In the genomic region with DNA sequence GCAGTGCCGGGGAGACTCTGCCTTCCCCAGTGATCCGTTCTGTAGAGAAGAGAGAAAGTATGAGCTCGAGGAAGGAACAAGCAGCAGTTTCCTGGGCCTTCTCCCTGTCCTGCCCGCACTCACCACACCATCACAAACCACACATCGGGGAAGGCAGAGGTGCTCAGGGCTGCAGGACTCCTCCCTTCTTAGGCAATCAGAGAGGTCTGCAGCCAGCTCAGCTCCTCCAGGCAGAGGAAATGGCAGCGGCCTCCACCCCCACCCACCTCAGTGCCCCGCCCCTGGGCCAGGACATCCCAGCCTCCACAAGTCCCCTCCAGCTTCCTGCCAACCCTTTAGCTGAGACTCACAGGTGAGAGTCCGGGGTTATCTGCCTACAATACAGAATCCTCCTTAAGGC, we compare ENCODE assay signal across 8 cellular contexts. TPM values are rescaled to one million over a fixed set of nuclear protein-coding genes. Genes with fewer than 3 reads are reported as not detected.
DNase-seq lines count a peak whose midpoint lies in the region.

No MANE protein-coding gene starts in this region.

- no peak overlapping the region for H3K27ac ChIP-seq in Karpas-422 (ENCODE audit: low read length)

- no peaks in the 10 kb centered on the region for H3K27me3 ChIP-seq in Karpas-422 (ENCODE audit: low read length)

- peak overlapping the region; percentile 99 for H3K4me2 ChIP-seq in Karpas-422 (ENCODE audit: low read depth, low read length, poor library complexity, severe bottlenecking)

- no peak overlapping the region for H3K4me3 ChIP-seq in Karpas-422 (ENCODE audit: low read length)

- peaks cover 30% of the 10 kb centered on the region for H3K79me2 ChIP-seq in Karpas-422 (ENCODE audit: low read length)

- DNase-seq in Karpas-422 = no peak
- DNase-seq in activated CD8-positive, alpha-beta memory T cell treated with anti-CD3 and anti-CD28 coated beads for 24 hours = peak; percentile 80
- peak; percentile 65 for DNase-seq in glomerular visceral epithelial cell (ENCODE audit: extremely low spot score)
- peak; percentile 47 for DNase-seq in stimulated activated CD8-positive, alpha-beta memory T cell treated with anti-CD3 and anti-CD28 coated beads, Interleukin-4, amount 100 ng/mL, for 24 hours (ENCODE audit: low read depth)
- DNase-seq in HuH-7.5 (ENCODE audit: low spot score) = no peak
- DNase-seq in NCI-H1436 treated with DMSO at 0.1 percent for 48 hours (lab: John Stamatoyannopoulos, UW) = no peak
- no peak for DNase-seq in NCI-H1092 treated with DMSO at 0.1 percent for 48 hours (lab: John Stamatoyannopoulos, UW)
- DNase-seq in Ammon's horn (ENCODE audit: low spot score) = no peak

- 0 out of 2 replicates have a peak overlapping the region, but pooled peaks have one; percentile 90 for H3K9ac ChIP-seq in Karpas-422 (ENCODE audit: low read length)

- H2AFZ ChIP-seq in Karpas-422 (ENCODE audit: low read length) = no peak overlapping the region

- H3K4me1 ChIP-seq in Karpas-422 (ENCODE audit: low read length) = peaks cover 33% of the 10 kb centered on the region

- no peaks in the 10 kb centered on the region for H3K9me3 ChIP-seq in Karpas-422 (ENCODE audit: low read length)

- H4K20me1 ChIP-seq in Karpas-422 (ENCODE audit: insufficient read depth, low read depth, low read length) = peaks cover 6% of the 10 kb centered on the region; the same call in 1 of the 2 replicates

- H3K9me2 ChIP-seq in Karpas-422 (replicated peaks; ENCODE audit: insufficient read depth, low read length) = no peaks in the 10 kb centered on the region

- peaks cover 5% of the 10 kb centered on the region; the same call in 1 of the 2 replicates for H3K36me3 ChIP-seq in Karpas-422 (ENCODE audit: insufficient read depth, low read length)

RNA-seq across cellular contexts. Expression of gene ZNF319, which starts 2.0 kb away (rescaled TPM):
- total RNA-seq in Karpas-422 (2014; rRNA removed; shearing (Covaris generic); ENCODE audit: low replicate concordance) = 3.7 and 5.3 TPM in 2 replicates

RNA-seq across cellular contexts. Expression of gene USB1, which starts 2.7 kb away (rescaled TPM):
- 19.6 and 28.3 TPM in 2 replicates for total RNA-seq in Karpas-422 (2014; rRNA removed; shearing (Covaris generic); ENCODE audit: low replicate concordance)

RNA-seq across cellular contexts. Expression of gene MMP15, which starts 27.1 kb away (rescaled TPM):
- 4.1 and 5.2 TPM in 2 replicates for total RNA-seq in Karpas-422 (2014; rRNA removed; shearing (Covaris generic); ENCODE audit: low replicate concordance)

RNA-seq across cellular contexts. Expression of gene CNGB1, which starts 27.6 kb away (rescaled TPM):
- total RNA-seq in Karpas-422 (2014; rRNA removed; shearing (Covaris generic); ENCODE audit: low replicate concordance) = not detected in 2 replicates

Comparison
In these comparisons a context has a peak if more than half of its experiments do, and no peak if none do; other contexts are left out.
1. DNase-seq: peak in activated CD8-positive, alpha-beta memory T cell treated with anti-CD3 and anti-CD28 coated beads for 24 hours (single experiment), glomerular visceral epithelial cell (single experiment) and stimulated activated CD8-positive, alpha-beta memory T cell treated with anti-CD3 and anti-CD28 coated beads, Interleukin-4, amount 100 ng/mL, for 24 hours (single experiment); none in Karpas-422 (single experiment), HuH-7.5 (single experiment), NCI-H1436 treated with DMSO at 0.1 percent for 48 hours (single experiment), NCI-H1092 treated with DMSO at 0.1 percent for 48 hours (single experiment) and Ammon's horn (single experiment).